Comparison of ENCODE assay signal across 1 cellular context in the genomic region with DNA sequence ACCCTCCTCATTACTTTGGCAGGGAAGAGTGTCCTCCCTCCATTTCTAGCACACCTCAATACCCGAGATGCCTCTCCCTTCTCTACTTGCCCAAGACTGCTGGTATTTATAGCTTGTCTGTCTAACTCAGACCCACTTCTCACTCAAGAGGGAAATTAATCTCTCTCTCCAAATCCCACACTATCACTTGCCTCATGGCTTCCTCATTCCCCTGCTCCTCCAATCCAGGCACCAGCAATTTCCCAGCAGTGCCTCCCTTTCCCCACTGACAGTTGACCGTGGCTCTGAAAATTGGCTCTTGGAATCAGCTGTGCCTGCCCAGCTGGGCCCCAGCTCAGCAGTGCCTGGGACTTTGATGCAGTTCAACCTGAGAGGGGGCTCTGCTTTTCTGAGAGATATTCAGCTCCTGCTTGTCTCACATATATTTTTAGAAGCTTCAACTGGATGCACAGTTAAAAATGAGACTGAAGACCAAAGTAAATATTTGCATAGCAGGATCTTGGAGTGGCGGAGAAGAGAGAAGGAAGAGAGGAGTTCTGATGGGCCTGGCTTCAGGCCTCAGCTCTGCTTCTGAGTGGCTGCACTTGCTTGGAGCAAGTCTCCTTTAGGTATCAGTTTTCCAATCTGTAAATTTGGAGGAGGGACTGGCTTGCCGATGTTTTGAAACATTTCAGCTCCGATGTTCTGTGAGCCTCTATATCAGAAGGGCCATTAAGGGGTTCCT.
TF ChIP-seq lines count a peak whose summit lies in the region.

No MANE protein-coding gene starts in this region.

TF ChIP-seq in HCT116, 20 proteins besides CTCF, POLR2A, EP300 and RAD21 (continued from another document):
- TF ChIP-seq EGR1 (IDR thresholded peaks at IDR 0.05; ENCODE audit: low read depth) = no peak
- TF ChIP-seq, protein P1, sequence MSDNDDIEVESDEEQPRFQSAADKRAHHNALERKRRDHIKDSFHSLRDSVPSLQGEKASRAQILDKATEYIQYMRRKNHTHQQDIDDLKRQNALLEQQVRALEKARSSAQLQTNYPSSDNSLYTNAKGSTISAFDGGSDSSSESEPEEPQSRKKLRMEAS (IDR thresholded peaks at IDR 0.05) = no peak
- TF ChIP-seq ELF1 (IDR thresholded peaks at IDR 0.05; ENCODE audit: borderline replicate concordance, low read depth) = no peak
